33 cellular contexts compared by ENCODE assay signal in the genomic region with DNA sequence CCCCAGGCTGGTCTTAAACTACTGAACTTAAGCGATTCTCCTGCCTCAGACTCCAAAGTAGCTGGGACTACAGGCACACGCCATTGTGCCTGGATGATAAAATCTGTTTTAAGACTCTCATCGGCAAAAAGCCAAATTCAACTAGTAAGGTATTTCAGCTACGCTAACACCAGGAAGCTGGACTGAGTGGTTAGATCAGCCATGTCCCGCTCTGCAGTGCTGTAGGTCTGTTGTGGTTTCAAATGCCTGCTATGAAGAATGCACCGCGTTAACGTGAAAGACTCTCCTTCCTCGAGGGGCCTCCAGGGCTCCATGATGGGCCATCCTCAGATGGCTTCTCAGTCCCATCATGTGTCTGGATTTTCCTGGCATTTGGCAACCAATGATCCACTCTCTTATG.
"Had no signal": no experiment of that assay in that cellular context is flagged by ENCODE, and none has a peak within 500 bp of the region (broad histone marks: within the 10 kb centered on the region; RNA-seq: fewer than 3 reads in every experiment).

No MANE protein-coding gene starts in this region.

- H3K4me1 ChIP-seq: adrenal gland, body of pancreas had no signal

- H3K27me3 ChIP-seq: body of pancreas, cardiac muscle cell, dorsolateral prefrontal cortex had no signal

- FAIRE-seq: frontal cortex had no signal

- H3K4me1 Mint-ChIP-seq: activated B cell treated with CpG ODN at 0.5 μM for 24 hours; activated naive CD4-positive, alpha-beta T cell treated with anti-CD3 and anti-CD28 coated beads, Interleukin-2, amount 50 U/mL, for 24 hours; activated naive CD8-positive, alpha-beta T cell treated with anti-CD3 and anti-CD28 coated beads, Interleukin-2, amount 50 U/mL, for 24 hours; activated T-helper 17 cell treated with anti-CD3 and anti-CD28 coated beads, Interleukin-2, amount 50 U/mL, for 72 hours; endodermal cell; T-cell had no signal

- ATAC-seq: activated CD4-positive, CD25-positive, alpha-beta regulatory T cell treated with anti-CD3 and anti-CD28 coated beads, Interleukin-2, amount 50 U/mL, for 24 hours; activated CD8-positive, alpha-beta T cell treated with anti-CD3 and anti-CD28 coated beads for 36 hours; activated T-cell treated with anti-CD3 and anti-CD28 coated beads, Interleukin-2, amount 50 U/mL, for 4 hours; activated T-helper 17 cell treated with anti-CD3 and anti-CD28 coated beads, Interleukin-2, amount 50 U/mL, for 72 hours; body of pancreas; esophagus mucosa; T-cell had no signal

- H3K4me3 Mint-ChIP-seq: activated B cell treated with CpG ODN at 0.5 μM for 24 hours; activated CD8-positive, alpha-beta T cell treated with anti-CD3 and anti-CD28 coated beads for 36 hours; activated naive CD4-positive, alpha-beta T cell treated with anti-CD3 and anti-CD28 coated beads for 36 hours; activated naive CD4-positive, alpha-beta T cell treated with anti-CD3 and anti-CD28 coated beads, Interleukin-2, amount 50 U/mL, for 24 hours; activated naive CD8-positive, alpha-beta T cell treated with anti-CD3 and anti-CD28 coated beads for 36 hours; activated naive CD8-positive, alpha-beta T cell treated with anti-CD3 and anti-CD28 coated beads, Interleukin-2, amount 50 U/mL, for 24 hours; activated T-cell treated with anti-CD3 and anti-CD28 coated beads, Interleukin-2, amount 50 U/mL, for 4 hours; activated T-helper 17 cell treated with anti-CD3 and anti-CD28 coated beads, Interleukin-2, amount 50 U/mL, for 72 hours; dendritic cell treated with granulocyte-macrophage colony-stimulating factor and Interleukin-4, amounts not matched to agents 40 ng/mL and 50 ng/mL, for 4 days; endodermal cell; T-cell; T-helper 1 cell treated with Interleukin-12 subunit alpha and Interleukin-12 subunit beta and Interleukin-4 antibody, amounts not matched to agents 30 μg/mL and 1 μg/mL, for 36 hours had no signal

- H3K9me3 Mint-ChIP-seq: activated B cell treated with CpG ODN at 0.5 μM for 24 hours; activated CD8-positive, alpha-beta T cell treated with anti-CD3 and anti-CD28 coated beads for 36 hours; activated naive CD4-positive, alpha-beta T cell treated with anti-CD3 and anti-CD28 coated beads for 36 hours; activated naive CD4-positive, alpha-beta T cell treated with anti-CD3 and anti-CD28 coated beads, Interleukin-2, amount 50 U/mL, for 24 hours; activated naive CD8-positive, alpha-beta T cell treated with anti-CD3 and anti-CD28 coated beads for 36 hours; activated naive CD8-positive, alpha-beta T cell treated with anti-CD3 and anti-CD28 coated beads, Interleukin-2, amount 50 U/mL, for 24 hours; activated T-cell treated with anti-CD3 and anti-CD28 coated beads, Interleukin-2, amount 50 U/mL, for 4 hours; activated T-helper 17 cell treated with anti-CD3 and anti-CD28 coated beads, Interleukin-2, amount 50 U/mL, for 72 hours; dendritic cell treated with granulocyte-macrophage colony-stimulating factor and Interleukin-4, amounts not matched to agents 40 ng/mL and 50 ng/mL, for 4 days; endodermal cell; T-cell; T-helper 1 cell treated with Interleukin-12 subunit alpha and Interleukin-12 subunit beta and Interleukin-4 antibody, amounts not matched to agents 30 μg/mL and 1 μg/mL, for 36 hours had no signal

- H3K27ac Mint-ChIP-seq: activated B cell treated with CpG ODN at 0.5 μM for 24 hours; activated CD8-positive, alpha-beta T cell treated with anti-CD3 and anti-CD28 coated beads for 36 hours; activated naive CD4-positive, alpha-beta T cell treated with anti-CD3 and anti-CD28 coated beads for 36 hours; activated naive CD4-positive, alpha-beta T cell treated with anti-CD3 and anti-CD28 coated beads, Interleukin-2, amount 50 U/mL, for 24 hours; activated naive CD8-positive, alpha-beta T cell treated with anti-CD3 and anti-CD28 coated beads for 36 hours; activated naive CD8-positive, alpha-beta T cell treated with anti-CD3 and anti-CD28 coated beads, Interleukin-2, amount 50 U/mL, for 24 hours; activated T-helper 17 cell treated with anti-CD3 and anti-CD28 coated beads, Interleukin-2, amount 50 U/mL, for 72 hours; dendritic cell treated with granulocyte-macrophage colony-stimulating factor and Interleukin-4, amounts not matched to agents 40 ng/mL and 50 ng/mL, for 4 days; endodermal cell; T-cell; T-helper 1 cell treated with Interleukin-12 subunit alpha and Interleukin-12 subunit beta and Interleukin-4 antibody, amounts not matched to agents 30 μg/mL and 1 μg/mL, for 36 hours had no signal

- H3K4me3 ChIP-seq: adrenal gland, body of pancreas, cardiac muscle cell, coronary artery, dorsolateral prefrontal cortex had no signal

- H3K36me3 ChIP-seq: adrenal gland, cardiac muscle cell, WERI-Rb-1 had no signal

- H3K27me3 Mint-ChIP-seq: activated B cell treated with CpG ODN at 0.5 μM for 24 hours; dendritic cell treated with granulocyte-macrophage colony-stimulating factor and Interleukin-4, amounts not matched to agents 40 ng/mL and 50 ng/mL, for 4 days had no signal

- H3K9me3 ChIP-seq: adrenal gland, body of pancreas had no signal

- H3K27ac ChIP-seq: adrenal gland, body of pancreas, cardiac muscle cell, coronary artery, dorsolateral prefrontal cortex, WERI-Rb-1 had no signal

- DNase-seq: activated B cell treated with CpG ODN at 0.5 μM for 24 hours; activated CD4-positive, alpha-beta T cell treated with anti-CD3 and anti-CD28 coated beads, Interleukin-2, amount 50 U/mL, for 1 hour; activated CD4-positive, alpha-beta T cell treated with anti-CD3 and anti-CD28 coated beads, Interleukin-2, amount 50 U/mL, for 48 hours; activated CD8-positive, alpha-beta memory T cell treated with anti-CD3 and anti-CD28 coated beads for 24 hours; activated CD8-positive, alpha-beta T cell treated with anti-CD3 and anti-CD28 coated beads for 36 hours; activated effector memory CD4-positive, alpha-beta T cell treated with anti-CD3 and anti-CD28 coated beads, Interleukin-2, amount 50 U/mL, for 16 hours; activated naive CD4-positive, alpha-beta T cell treated with anti-CD3 and anti-CD28 coated beads for 36 hours; activated naive CD8-positive, alpha-beta T cell treated with anti-CD3 and anti-CD28 coated beads for 36 hours; activated naive CD8-positive, alpha-beta T cell treated with anti-CD3 and anti-CD28 coated beads, Interleukin-2, amount 50 U/mL, for 24 hours; activated T-cell treated with anti-CD3 and anti-CD28 coated beads, Interleukin-2, amount 50 U/mL, for 4 hours; adrenal gland; amygdala; aorta; body of pancreas; central memory CD4-positive, alpha-beta T cell; cerebellar nuclear complex; dorsolateral prefrontal cortex; effector memory CD4-positive, alpha-beta T cell; endodermal cell; foreskin fibroblast; head of caudate nucleus; T-cell; T-helper 9 cell; WERI-Rb-1 had no signal

- H3K36me3 Mint-ChIP-seq: activated naive CD4-positive, alpha-beta T cell treated with anti-CD3 and anti-CD28 coated beads, Interleukin-2, amount 50 U/mL, for 24 hours; activated naive CD8-positive, alpha-beta T cell treated with anti-CD3 and anti-CD28 coated beads for 36 hours; T-cell had no signal
